ENCODE assay signal across 11 cellular contexts in the genomic region with DNA sequence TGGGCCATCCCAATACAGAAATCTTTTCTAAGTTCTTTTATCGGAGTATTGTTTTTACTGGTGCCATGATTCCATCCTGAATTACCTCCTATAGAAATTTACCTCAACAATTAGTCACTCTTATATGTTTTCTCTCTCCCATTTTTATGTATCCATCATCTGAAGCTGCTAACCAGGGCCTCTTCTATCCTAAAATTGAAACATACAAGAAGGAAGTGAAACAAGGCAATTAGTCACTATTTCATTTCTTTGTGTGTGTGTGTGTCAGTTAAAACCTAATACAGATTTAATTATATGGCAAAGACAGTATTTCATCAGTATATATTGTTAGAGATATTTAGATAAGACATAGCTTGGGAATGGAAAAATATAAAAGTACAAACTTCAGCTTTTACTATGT.
DNase-seq lines count a peak whose midpoint lies in the region; ATAC-seq and TF ChIP-seq lines count a peak whose summit lies in the region.
"Had no signal": no experiment of that assay in that cellular context is flagged by ENCODE, and none has a peak within 500 bp of the region (broad histone marks: within the 10 kb centered on the region; RNA-seq: fewer than 3 reads in every experiment).

No MANE protein-coding gene starts in this region.

- no peaks in the 10 kb centered on the region for H3K9me3 Mint-ChIP-seq in activated T-cell treated with anti-CD3 and anti-CD28 coated beads, Interleukin-2, amount 50 U/mL, for 24 hours
- H3K9me3 Mint-ChIP-seq in mesothelial cell of epicardium, result peaks cover 11% of the 10 kb centered on the region

- TF ChIP-seq CTCF in esophagus squamous epithelium (IDR thresholded peaks at IDR 0.05) (no peak), mesothelial cell of epicardium (IDR thresholded peaks at IDR 0.05; ENCODE audit: unreplicated experiment) (no peak)

- TF ChIP-seq POLR2A in esophagus squamous epithelium (IDR thresholded peaks at IDR 0.05), result no peak

- H3K4me3 ChIP-seq in esophagus squamous epithelium, result no peak overlapping the region
- H3K4me3 ChIP-seq: thyroid gland had no signal

- H3K4me3 Mint-ChIP-seq in activated T-cell treated with anti-CD3 and anti-CD28 coated beads, Interleukin-2, amount 50 U/mL, for 24 hours, result no peak overlapping the region
- H3K4me3 Mint-ChIP-seq in mesothelial cell of epicardium, result no peak overlapping the region

- peaks cover 0 to 4% (median 0%) of the 10 kb centered on the region in 3 donors for H3K4me1 ChIP-seq in esophagus squamous epithelium
- H3K4me1 ChIP-seq: parathyroid adenoma, thyroid gland had no signal

- H3K36me3 Mint-ChIP-seq in activated T-cell treated with anti-CD3 and anti-CD28 coated beads, Interleukin-2, amount 50 U/mL, for 24 hours (ENCODE audit: low read depth), result no peaks in the 10 kb centered on the region
- H3K36me3 Mint-ChIP-seq in mesothelial cell of epicardium, result no peaks in the 10 kb centered on the region

- no peak for DNase-seq in activated T-cell treated with anti-CD3 and anti-CD28 coated beads, Interleukin-2, amount 50 U/mL, for 24 hours
- DNase-seq in activated T-cell treated with anti-CD3 and anti-CD28 coated beads, Interleukin-2, amount 50 U/mL, for 1 hour, result no peak
- no peak for DNase-seq in stimulated activated naive CD8-positive, alpha-beta T cell treated with anti-CD3 and anti-CD28 coated beads, Interleukin-15, Interleukin-2, amounts not matched to agents 100 U/mL and 50 U/mL, for 24 hours
- no peak for DNase-seq in esophagus squamous epithelium (lab: John Stamatoyannopoulos, UW)
- DNase-seq in central memory CD4-positive, alpha-beta T cell, result no peak
- DNase-seq in mesothelial cell of epicardium (ENCODE audit: low spot score in 2 of 2, unreplicated experiment in 2 of 2), result no peak
- DNase-seq: stimulated activated CD4-positive, alpha-beta T cell treated with anti-CD3 and anti-CD28 coated beads, Interleukin-4, amount 100 ng/mL, for 4 hours; thyroid gland had no signal

- peaks cover 51% of the 10 kb centered on the region for H3K4me1 Mint-ChIP-seq in activated T-cell treated with anti-CD3 and anti-CD28 coated beads, Interleukin-2, amount 50 U/mL, for 24 hours (ENCODE audit: low read depth)
- H3K4me1 Mint-ChIP-seq in mesothelial cell of epicardium, result peaks cover 12% of the 10 kb centered on the region

- peak overlapping the region; percentile 1 for H3K27ac Mint-ChIP-seq in activated T-cell treated with anti-CD3 and anti-CD28 coated beads, Interleukin-2, amount 50 U/mL, for 24 hours
- H3K27ac Mint-ChIP-seq in mesothelial cell of epicardium, result no peak overlapping the region

- H3K27ac ChIP-seq in esophagus squamous epithelium, result no peak overlapping the region
- H3K27ac ChIP-seq: parathyroid adenoma, thyroid gland had no signal

- ATAC-seq in HG02610 (IDR thresholded peaks at IDR 0.05; ENCODE audit: unreplicated experiment), result peak; percentile 74
- ATAC-seq in HG03442 (IDR thresholded peaks at IDR 0.05; ENCODE audit: unreplicated experiment), result peak; percentile 71
- peak; percentile 17 for ATAC-seq in stimulated activated naive CD8-positive, alpha-beta T cell treated with anti-CD3 and anti-CD28 coated beads, Interleukin-15, Interleukin-2, amounts not matched to agents 100 U/mL and 50 U/mL, for 24 hours

- no peaks in the 10 kb centered on the region for H3K36me3 ChIP-seq in esophagus squamous epithelium
- H3K36me3 ChIP-seq: thyroid gland had no signal

- H3K9me3 ChIP-seq in esophagus squamous epithelium, result no peaks in the 10 kb centered on the region
- H3K9me3 ChIP-seq: thyroid gland had no signal

- intact Hi-C loops in esophagus squamous epithelium (cut with DNase I), result no loop called here

- 80 to 93% methylated on average over 1 of the region's 1 CpG for WGBS in esophagus squamous epithelium, 2 donors

- no peaks in the 10 kb centered on the region for H3K27me3 ChIP-seq in esophagus squamous epithelium
- H3K27me3 ChIP-seq: thyroid gland had no signal

- no peaks in the 10 kb centered on the region for H3K27me3 Mint-ChIP-seq in activated T-cell treated with anti-CD3 and anti-CD28 coated beads, Interleukin-2, amount 50 U/mL, for 24 hours
- no peaks in the 10 kb centered on the region for H3K27me3 Mint-ChIP-seq in mesothelial cell of epicardium (ENCODE audit: low read depth)

Comparison
In these comparisons a context has a peak if more than half of its experiments do, and no peak if none do; other contexts are left out.
1. ATAC-seq: peak in every context shown above with its lines; median percentile 74 in HG02610; 71 in HG03442; 17 in stimulated activated naive CD8-positive, alpha-beta T cell treated with anti-CD3 and anti-CD28 coated beads, Interleukin-15, Interleukin-2, amounts not matched to agents 100 U/mL and 50 U/mL, for 24 hours.